ENCODE assay signal across 28 cellular contexts in the genomic region with DNA sequence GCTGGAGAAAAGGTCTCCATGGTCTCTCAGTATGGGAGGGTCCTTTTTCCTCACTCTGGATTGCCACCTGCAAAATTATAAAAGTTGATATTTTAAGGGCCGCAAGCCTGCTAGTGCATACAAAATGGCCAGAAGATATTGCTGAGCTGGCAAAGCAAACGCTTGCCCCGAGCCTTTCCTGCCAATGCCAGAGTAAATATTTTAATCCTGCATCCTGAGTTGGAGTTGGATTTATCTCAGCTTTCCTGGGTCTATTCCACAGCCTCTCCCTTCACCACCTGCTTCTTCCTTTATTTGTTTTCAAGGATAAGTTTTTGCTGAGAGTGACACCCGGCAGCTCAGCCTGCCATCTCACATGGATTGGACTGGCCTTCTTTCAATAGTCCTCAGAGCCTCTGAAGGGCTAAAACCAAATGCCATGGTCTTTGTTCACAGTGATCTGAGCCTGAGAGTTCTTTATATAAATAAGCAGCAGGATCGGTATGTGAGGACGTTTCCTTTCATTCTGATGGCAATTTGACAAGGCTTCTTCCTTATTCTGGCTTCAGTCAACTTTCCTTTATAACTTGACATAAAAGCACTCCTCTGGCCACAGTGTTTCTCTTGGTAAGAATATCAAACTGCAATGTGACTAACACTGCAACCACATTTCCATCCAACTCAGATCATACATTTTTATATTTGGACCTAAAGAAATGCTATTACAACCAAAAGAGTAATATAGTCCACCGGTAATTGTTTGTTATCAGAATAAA.
DNase-seq lines count a peak whose midpoint lies in the region; ATAC-seq and TF ChIP-seq lines count a peak whose summit lies in the region.
"Had no signal": no experiment of that assay in that cellular context is flagged by ENCODE, and none has a peak within 500 bp of the region (broad histone marks: within the 10 kb centered on the region; RNA-seq: fewer than 3 reads in every experiment).

No MANE protein-coding gene starts in this region.

- no peak for TF ChIP-seq POLR2A in uterus (IDR thresholded peaks at IDR 0.05)

- H3K4me3 ChIP-seq in LNCaP clone FGC (ENCODE audit: low read depth, low read length) (no peak overlapping the region), astrocyte of the spinal cord (ENCODE audit: low read depth, low read length) (no peak overlapping the region), osteoblast (ENCODE audit: insufficient read depth, low read length) (peak overlapping the region; percentile 26), uterus (no peak overlapping the region), upper lobe of right lung (no peak overlapping the region)
- H3K4me3 ChIP-seq: gastrocnemius medialis, hepatocyte, lower lobe of right lung, mucosa of descending colon, pancreas, Peyer's patch had no signal

- TF ChIP-seq CTCF in LNCaP clone FGC (IDR thresholded peaks at IDR 0.05; ENCODE audit: control insufficient read depth, extremely low read depth, insufficient read depth) = no peak
- TF ChIP-seq CTCF in astrocyte of the spinal cord (IDR thresholded peaks at IDR 0.05; ENCODE audit: low read depth, low read length) = no peak
- TF ChIP-seq CTCF in osteoblast (IDR thresholded peaks at IDR 0.05; ENCODE audit: extremely low read depth, low read depth, low read length) = no peak
- no peak for TF ChIP-seq CTCF in uterus (IDR thresholded peaks at IDR 0.05)
- no peak for TF ChIP-seq CTCF in upper lobe of right lung (IDR thresholded peaks at IDR 0.05)

- no peaks in the 10 kb centered on the region for H4K20me1 ChIP-seq in osteoblast (ENCODE audit: insufficient read depth, low read length)

- H3K79me2 ChIP-seq in osteoblast (ENCODE audit: insufficient read depth, low read length) = no peaks in the 10 kb centered on the region
- H3K79me2 ChIP-seq: hepatocyte had no signal

- H3K27ac ChIP-seq in osteoblast (ENCODE audit: low read depth, low read length) (peak overlapping the region; percentile 67), uterus (no peak overlapping the region), upper lobe of right lung (no peak overlapping the region)
- H3K27ac ChIP-seq: gastrocnemius medialis, hepatocyte, lower lobe of right lung, pancreas, Peyer's patch had no signal

- H3K4me2 ChIP-seq in osteoblast (ENCODE audit: insufficient read depth, low read length) = peak overlapping the region; percentile 47
- H3K4me2 ChIP-seq: hepatocyte had no signal

- H3K36me3 ChIP-seq in osteoblast (ENCODE audit: insufficient read depth, low read length) (no peaks in the 10 kb centered on the region), uterus (no peaks in the 10 kb centered on the region), upper lobe of right lung (no peaks in the 10 kb centered on the region)
- H3K36me3 ChIP-seq: gastrocnemius medialis, lower lobe of right lung, pancreas, Peyer's patch had no signal

- DNase-seq in LNCaP clone FGC (ENCODE audit: low read depth) (peak; percentile 87), astrocyte of the spinal cord (ENCODE audit: low read depth, low spot score) (peak; percentile 77), fibroblast of peridontal ligament (ENCODE audit: extremely low read depth) (peak; percentile 72), osteoblast (ENCODE audit: insufficient read length, low spot score, missing footprints) (peak; percentile 8), uterus (no peak), upper lobe of right lung (no peak)
- no peak for DNase-seq in activated naive CD4-positive, alpha-beta T cell treated with anti-CD3 and anti-CD28 coated beads, Interleukin-2, amount 50 U/mL, for 16 hours
- DNase-seq: activated CD4-positive, alpha-beta T cell treated with anti-CD3 and anti-CD28 coated beads for 36 hours; activated CD8-positive, alpha-beta T cell treated with anti-CD3 and anti-CD28 coated beads, Interleukin-2, amount 10 ng/mL, durations not matched to agents 7 days and 5 days; activated naive CD4-positive, alpha-beta T cell treated with anti-CD3 and anti-CD28 coated beads for 36 hours; amniotic stem cell; C1 segment of cervical spinal cord; COR-L47; DMS53; gastrocnemius medialis; lower lobe of right lung; MM.1S; mucosa of descending colon; natural killer cell; NCI-H1417; NCI-H2029 treated with DMSO at 0.1 percent for 48 hours; NCI-H2227 treated with DMSO at 0.1 percent for 48 hours; NCI-H69; pancreas; Peyer's patch; SIG-M5 had no signal

- intact Hi-C loops in uterus (cut with DNase I; ENCODE audit: low total_unique reads) (no loop called here), upper lobe of right lung (cut with DNase I) (no loop called here)

- H3K27me3 ChIP-seq in osteoblast (ENCODE audit: insufficient read depth, low read length) (no peaks in the 10 kb centered on the region), uterus (no peaks in the 10 kb centered on the region), upper lobe of right lung (no peaks in the 10 kb centered on the region)
- H3K27me3 ChIP-seq: gastrocnemius medialis, hepatocyte, pancreas, Peyer's patch had no signal

- H3K9me3 ChIP-seq in osteoblast (ENCODE audit: low read depth, low read length) (no peaks in the 10 kb centered on the region), uterus (no peaks in the 10 kb centered on the region), upper lobe of right lung (no peaks in the 10 kb centered on the region)
- H3K9me3 ChIP-seq: gastrocnemius medialis, lower lobe of right lung, mucosa of descending colon, pancreas, Peyer's patch had no signal

- no peak for ATAC-seq in GM19351 (IDR thresholded peaks at IDR 0.05; ENCODE audit: unreplicated experiment)
- ATAC-seq in upper lobe of right lung = no peak
- ATAC-seq: activated CD4-positive, alpha-beta T cell treated with anti-CD3 and anti-CD28 coated beads for 36 hours; activated CD8-positive, alpha-beta T cell treated with anti-CD3 and anti-CD28 coated beads, Interleukin-2, amount 10 ng/mL, durations not matched to agents 7 days and 5 days; gastrocnemius medialis; lower lobe of right lung; mucosa of descending colon; natural killer cell had no signal

- H2AFZ ChIP-seq in osteoblast (ENCODE audit: low read length) = no peak overlapping the region
- H2AFZ ChIP-seq: hepatocyte had no signal

- in situ Hi-C loops in astrocyte of the spinal cord (cut with HindIII; ENCODE audit: low sequenced_read_pairs) = no loop called here

- H3K4me1 ChIP-seq in osteoblast (ENCODE audit: insufficient read depth, low read length) = peaks cover 25% of the 10 kb centered on the region
- no peaks in the 10 kb centered on the region for H3K4me1 ChIP-seq in uterus
- H3K4me1 ChIP-seq in upper lobe of right lung = no peaks in the 10 kb centered on the region
- H3K4me1 ChIP-seq: lower lobe of right lung, pancreas, Peyer's patch had no signal

Comparison
In these comparisons a context has a peak if more than half of its experiments do, and no peak if none do; other contexts are left out.
1. DNase-seq: peak in LNCaP clone FGC (single experiment), astrocyte of the spinal cord (single experiment), fibroblast of peridontal ligament (single experiment) and osteoblast (single experiment); none in activated naive CD4-positive, alpha-beta T cell treated with anti-CD3 and anti-CD28 coated beads, Interleukin-2, amount 50 U/mL, for 16 hours (single experiment), uterus (0 of 2) and upper lobe of right lung (single experiment).